8 cellular contexts compared by ENCODE assay signal in the genomic region with DNA sequence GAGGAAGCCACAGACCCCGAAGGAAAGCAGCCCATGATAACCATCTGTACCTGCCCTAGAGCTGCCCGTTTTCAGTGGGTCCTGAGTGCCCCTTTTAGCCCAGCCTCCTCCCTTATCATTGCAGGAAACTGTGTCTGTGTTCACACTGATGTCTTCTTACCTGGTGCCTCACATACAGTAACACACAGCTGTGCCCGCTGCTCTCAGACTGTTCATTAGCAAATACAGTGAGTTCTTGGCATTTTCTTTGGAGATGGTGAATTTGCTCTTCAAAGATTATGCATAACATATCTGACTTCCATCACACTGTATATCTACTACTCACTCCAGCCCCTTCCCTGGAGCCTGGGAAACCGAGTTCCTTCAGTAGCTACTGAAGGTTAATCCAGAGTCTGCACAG.
DNase-seq lines count a peak whose midpoint lies in the region; ATAC-seq, FAIRE-seq and TF ChIP-seq lines count a peak whose summit lies in the region.
"Not testable (repeated sequence)": the region's sequence is repeated elsewhere in the genome, so short reads cannot be mapped to it uniquely, and the experiment has no call there.

No MANE protein-coding gene starts in this region.

- H3K4me3 Mint-ChIP-seq in osteocyte (ENCODE audit: unreplicated experiment): not testable (repeated sequence)

- TF ChIP-seq CTCF in A549 (IDR thresholded peaks at IDR 0.05); Loucy (conservative IDR thresholded peaks at IDR 0.05; ENCODE audit: low read length); Panc1 (IDR thresholded peaks at IDR 0.05); coronary artery (IDR thresholded peaks at IDR 0.05); mucosa of descending colon (IDR thresholded peaks at IDR 0.05); osteocyte (IDR thresholded peaks at IDR 0.05): not testable (repeated sequence)

- H3K9me3 Mint-ChIP-seq in osteocyte (ENCODE audit: unreplicated experiment): peaks cover 70% of the 10 kb centered on the region

- 0% methylated on average over 4 of the region's 4 CpGs for WGBS in A549 (ENCODE audit: missing lambda C conversion rate)

- not testable (repeated sequence) for H3K27me3 ChIP-seq in BLaER1 treated with 17β-estradiol and CSF1 and Interleukin-3, amounts not matched to agents 10 nM and 100 nM; Loucy (ENCODE audit: insufficient read depth, low read length, poor library complexity, severe bottlenecking)
- peaks cover 11% of the 10 kb centered on the region for H3K27me3 ChIP-seq in Panc1 (ENCODE audit: control insufficient read depth, insufficient read depth, low read length)

- not testable (repeated sequence) for H3K4me1 Mint-ChIP-seq in osteocyte (ENCODE audit: unreplicated experiment)

- peaks cover 33% of the 10 kb centered on the region for H3K79me2 ChIP-seq in Loucy (ENCODE audit: insufficient read depth, low read length)

- H3K36me3 Mint-ChIP-seq in osteocyte (ENCODE audit: unreplicated experiment): not testable (repeated sequence)

- peak in 1 of 2 experiments; percentile 6; a peak in 2 of 6 replicates for ATAC-seq in A549
- ATAC-seq in Panc1: peak; percentile 26; the same call in 1 of the 2 replicates
- ATAC-seq in mucosa of descending colon: peak; percentile 9

- not testable (repeated sequence) for H3K27ac ChIP-seq in A549; Panc1 (ENCODE audit: low read length); coronary artery
- H3K27ac ChIP-seq in BLaER1 treated with 17β-estradiol and CSF1 and Interleukin-3, amounts not matched to agents 10 nM and 100 nM: peak overlapping the region in 2 of 11 experiments; percentile 11 to 16; a peak in 3 of 22 replicates

- H3K4me2 ChIP-seq in A549: not testable (repeated sequence)
- peak overlapping the region in 8 of 11 experiments; percentile 1 to 66 (median 60); a peak in 13 of 22 replicates for H3K4me2 ChIP-seq in BLaER1 treated with 17β-estradiol and CSF1 and Interleukin-3, amounts not matched to agents 10 nM and 100 nM
- H3K4me2 ChIP-seq in Loucy (ENCODE audit: low read depth, low read length, poor library complexity, severe bottlenecking): peak overlapping the region; percentile 50

- intact Hi-C loops in Panc1 (cut with micrococcal nuclease; ENCODE audit: unreplicated experiment); mucosa of descending colon (cut with DNase I, micrococcal nuclease): not testable (repeated sequence)

- not testable (repeated sequence) for H3K27ac Mint-ChIP-seq in osteocyte (ENCODE audit: unreplicated experiment)

- H2AFZ ChIP-seq in Loucy (ENCODE audit: low read length): not testable (repeated sequence)

- H3K9me3 ChIP-seq in A549; BLaER1 treated with 17β-estradiol and CSF1 and Interleukin-3, amounts not matched to agents 10 nM and 100 nM (replicated peaks in 1 of 11); Loucy (ENCODE audit: insufficient read depth, low read depth, low read length); Panc1 (ENCODE audit: control insufficient read depth, insufficient read depth, low read depth, low read length); mucosa of descending colon: not testable (repeated sequence)

- not testable (repeated sequence) for H3K27me3 Mint-ChIP-seq in osteocyte (ENCODE audit: unreplicated experiment)

- DNase-seq in A549 (ENCODE audit: low read depth in 1 of 2, low spot score in 1 of 2); GM19239 (ENCODE audit: insufficient read length, low spot score); Panc1 (ENCODE audit: low read depth, low spot score); mucosa of descending colon: not testable (repeated sequence)
- DNase-seq in coronary artery (ENCODE audit: low spot score) (peak; percentile 35), osteocyte (ENCODE audit: extremely low spot score, unreplicated experiment) (peak; percentile 90)

- POLR2A ChIA-PET in A549 (lab: Yijun Ruan, JAX); Panc1 (lab: Charles Lee): not testable (repeated sequence)

- BruUV-seq in Panc1 (replicated peaks; lab: Mats Ljungman, UMichigan): not testable (repeated sequence)

- H3F3A ChIP-seq in Loucy (ENCODE audit: low read depth): peaks cover 28% of the 10 kb centered on the region

- in situ Hi-C loops in Panc1 (cut with HindIII; ENCODE audit: low pct_unique_long_range_greater_than_20kb, low sequenced_read_pairs): not testable (repeated sequence)

- H3K4me3 ChIP-seq in A549; BLaER1 treated with 17β-estradiol and CSF1 and Interleukin-3, amounts not matched to agents 10 nM and 100 nM; Panc1 (ENCODE audit: low read depth in 2 of 2, low read length in 2 of 2); coronary artery; mucosa of descending colon: not testable (repeated sequence)
- H3K4me3 ChIP-seq in Loucy (ENCODE audit: low read length, poor library complexity, severe bottlenecking): peak overlapping the region; percentile 19

- not testable (repeated sequence) for H3K36me3 ChIP-seq in BLaER1 treated with 17β-estradiol and CSF1 and Interleukin-3, amounts not matched to agents 10 nM and 100 nM; Loucy (ENCODE audit: insufficient read depth, low read length); Panc1 (ENCODE audit: control insufficient read depth, insufficient read depth, low read length); mucosa of descending colon (ENCODE audit: low read depth)

- peak; percentile 51 for FAIRE-seq in A549 (lab: Jason Lieb, UNC)
- peak; percentile 4 for FAIRE-seq in GM19239 (lab: Jason Lieb, UNC)

- H3K9ac ChIP-seq in BLaER1 treated with 17β-estradiol and CSF1 and Interleukin-3, amounts not matched to agents 10 nM and 100 nM: not testable (repeated sequence)
- peak overlapping the region; percentile 61 for H3K9ac ChIP-seq in Loucy (ENCODE audit: low read depth, low read length, poor library complexity, severe bottlenecking)

- H3K4me1 ChIP-seq in A549; Panc1 (ENCODE audit: control insufficient read depth, insufficient read depth, low read length); mucosa of descending colon (ENCODE audit: low read depth): not testable (repeated sequence)
- H3K4me1 ChIP-seq in BLaER1 treated with 17β-estradiol and CSF1 and Interleukin-3, amounts not matched to agents 10 nM and 100 nM: peaks cover 4 to 63% (median 27%) of the 10 kb centered on the region in 10 experiments; a peak in 19 of 20 replicates
- peaks cover 82% of the 10 kb centered on the region for H3K4me1 ChIP-seq in Loucy (ENCODE audit: insufficient read depth, low read length, poor library complexity, severe bottlenecking)

- CTCF ChIA-PET in A549 (lab: Yijun Ruan, JAX); Panc1 (lab: Charles Lee): not testable (repeated sequence)

- TF ChIP-seq POLR2A in A549 (IDR thresholded peaks at IDR 0.05; ENCODE audit: low read length): not testable (repeated sequence)

- H3K9me2 ChIP-seq in Loucy (replicated peaks; ENCODE audit: low read depth, low read length): not testable (repeated sequence)

- not testable (repeated sequence) for TF ChIP-seq RAD21 in A549 (conservative IDR thresholded peaks at IDR 0.05 in 1 of 2, IDR thresholded peaks at IDR 0.05 in 1 of 2)

- not testable (repeated sequence) for TF ChIP-seq EP300 in A549 (IDR thresholded peaks at IDR 0.05)

- not testable (repeated sequence) for H4K20me1 ChIP-seq in BLaER1 treated with 17β-estradiol and CSF1 and Interleukin-3, amounts not matched to agents 10 nM and 100 nM; Loucy (ENCODE audit: insufficient read depth, low read length, poor library complexity, severe bottlenecking)
